In genomic region chr19:11239377-11240000, GRCh38 we compare ENCODE assay signal across 1 cellular context.
TF ChIP-seq lines count a peak whose summit lies in the region.

Gene ANGPTL8, plus strand, starts transcription at chr19:11239619. Its CDS starts 19 bp downstream, at chr19:11239638.

TF ChIP-seq in HepG2, 621 proteins besides CTCF, POLR2A, EP300 and RAD21 (continued from another document and continues in another):
- TF ChIP-seq PRDM4 (CRISPR knock-in tag; IDR thresholded peaks at IDR 0.05; ENCODE audit: borderline replicate concordance) (no peak), JDP2 (CRISPR knock-in tag; IDR thresholded peaks at IDR 0.05; ENCODE audit: borderline replicate concordance) (no peak; the same call in 1 of the 2 replicates), SMARCE1 (IDR thresholded peaks at IDR 0.05; ENCODE audit: borderline replicate concordance) (no peak), ZNF142 (CRISPR knock-in tag; IDR thresholded peaks at IDR 0.05) (peak; percentile 44; the same call in 1 of the 2 replicates), NFRKB (IDR thresholded peaks at IDR 0.05) (no peak), HNRNPH1 (optimal IDR thresholded peaks at IDR 0.05; ENCODE audit: low read depth, low read length) (peak; percentile 74), ZNF20 (CRISPR knock-in tag; IDR thresholded peaks at IDR 0.05) (no peak), ZNF205 (CRISPR knock-in tag; IDR thresholded peaks at IDR 0.05) (peak; percentile 59; the same call in 1 of the 2 replicates), MAF1 (CRISPR knock-in tag; IDR thresholded peaks at IDR 0.05; ENCODE audit: borderline replicate concordance) (no peak), ZNF407 (CRISPR knock-in tag; IDR thresholded peaks at IDR 0.05; ENCODE audit: not compliant biosample characterization) (peak; percentile 84), ONECUT2 (CRISPR knock-in tag; IDR thresholded peaks at IDR 0.05) (peak; percentile 82), ZNF383 (CRISPR knock-in tag; IDR thresholded peaks at IDR 0.05; ENCODE audit: borderline replicate concordance) (peak; percentile 39; the same call in 1 of the 2 replicates), MIER2 (CRISPR knock-in tag; IDR thresholded peaks at IDR 0.05) (no peak; the same call in 1 of the 2 replicates), MYPOP (CRISPR knock-in tag; IDR thresholded peaks at IDR 0.05) (peak; percentile 94), ZNF770 (CRISPR knock-in tag; IDR thresholded peaks at IDR 0.05) (peak; percentile 66; the same call in 1 of the 2 replicates), ZNF556 (CRISPR knock-in tag; IDR thresholded peaks at IDR 0.05; ENCODE audit: borderline replicate concordance) (peak; percentile 59; the same call in 1 of the 2 replicates), MEIS1 (CRISPR knock-in tag; IDR thresholded peaks at IDR 0.05; ENCODE audit: borderline replicate concordance) (0 out of 2 replicates have a peak, but pooled peaks have one; percentile 79), RBM39 (IDR thresholded peaks at IDR 0.05; ENCODE audit: low read depth, low read length, poor library complexity, severe bottlenecking) (peak; percentile 77), ZNF468 (CRISPR knock-in tag; IDR thresholded peaks at IDR 0.05) (peak; percentile 95), CCAR2 (optimal IDR thresholded peaks at IDR 0.05; ENCODE audit: low read depth, low read length) (peak; percentile 43), ESRRA (CRISPR knock-in tag; IDR thresholded peaks at IDR 0.05; ENCODE audit: low read depth) (peak; percentile 89), JUND (CRISPR knock-in tag; IDR thresholded peaks at IDR 0.05) (no peak; the same call in none of the 2 replicates), TFDP1 (CRISPR knock-in tag; IDR thresholded peaks at IDR 0.05; ENCODE audit: borderline replicate concordance) (peak; percentile 76; the same call in 1 of the 2 replicates), PAF1 (CRISPR knock-in tag; IDR thresholded peaks at IDR 0.05) (no peak; the same call in 1 of the 2 replicates), RFX3 (CRISPR knock-in tag; IDR thresholded peaks at IDR 0.05) (peak; percentile 38), SCMH1 (CRISPR knock-in tag; IDR thresholded peaks at IDR 0.05; ENCODE audit: borderline replicate concordance) (no peak), ZNF740 (CRISPR knock-in tag; IDR thresholded peaks at IDR 0.05) (0 out of 2 replicates have a peak, but pooled peaks have one; percentile 52), THRA (CRISPR knock-in tag; IDR thresholded peaks at IDR 0.05; ENCODE audit: borderline replicate concordance) (peak; percentile 90; the same call in 1 of the 2 replicates), CCDC6 (CRISPR knock-in tag; IDR thresholded peaks at IDR 0.05) (peak; percentile 86; the same call in 1 of the 2 replicates), PITX1 (CRISPR knock-in tag; IDR thresholded peaks at IDR 0.05) (peak; percentile 98), ZNF510 (CRISPR knock-in tag; IDR thresholded peaks at IDR 0.05; ENCODE audit: low read depth) (0 out of 2 replicates have a peak, but pooled peaks have one; percentile 72)
